In the genomic region with DNA sequence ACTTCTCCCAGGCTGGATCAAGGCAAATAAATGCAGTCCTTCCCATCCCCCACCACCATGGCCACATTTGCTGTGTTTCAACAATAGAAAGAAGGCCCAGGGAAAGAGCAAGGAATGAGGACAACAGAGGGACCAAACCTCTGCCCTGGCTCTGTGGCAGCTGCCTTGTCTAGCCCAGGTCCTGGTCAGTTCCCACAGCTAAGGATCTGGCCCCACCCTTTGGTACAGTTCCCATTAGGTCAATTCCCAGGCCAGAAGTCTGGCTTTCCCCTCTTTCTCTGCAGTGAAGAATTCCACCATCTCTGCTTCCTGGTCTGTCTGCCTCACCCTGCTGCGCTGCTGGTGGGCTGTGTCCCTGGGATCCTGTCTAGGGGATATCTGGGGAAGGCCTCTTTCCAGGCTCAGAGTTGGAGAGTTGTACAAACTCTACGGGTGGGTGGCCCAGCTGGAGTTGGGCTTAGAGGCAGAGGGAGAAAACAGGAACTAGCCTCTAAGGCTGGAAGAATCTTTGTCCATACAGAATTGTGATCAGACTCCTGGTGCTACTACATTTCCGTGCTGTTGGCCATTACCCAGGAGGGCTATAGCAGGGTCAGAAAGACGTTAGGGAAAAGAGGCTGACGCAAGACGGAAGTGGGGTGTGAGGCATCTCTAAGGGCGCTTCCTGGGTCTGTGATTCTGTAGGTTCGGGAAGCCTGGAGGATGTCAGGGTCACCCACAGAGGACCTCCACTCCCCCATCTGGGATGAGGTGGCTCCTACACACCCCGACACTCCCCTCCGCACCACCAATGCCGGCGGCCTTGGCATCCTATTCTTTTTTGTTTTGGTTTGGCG, we compare ENCODE assay signal across 8 cellular contexts. TPM values are rescaled to one million over a fixed set of nuclear protein-coding genes. Genes with fewer than 3 reads are reported as not detected.
A peak's percentile ranks its signal among the peaks of the same experiment; 100 is the strongest.
DNase-seq lines count a peak whose midpoint lies in the region; ATAC-seq, FAIRE-seq and TF ChIP-seq lines count a peak whose summit lies in the region.

No MANE protein-coding gene starts in this region.

- peak overlapping the region; percentile 97 for H3K4me2 ChIP-seq in K562 (ENCODE audit: insufficient read depth, low read length)

- WGBS in K562 (ENCODE audit: insufficient coverage, low coverage, missing lambda C conversion rate) = 52% methylated on average over 13 of the region's 13 CpGs

- TF ChIP-seq EP300 in K562 (IDR thresholded peaks at IDR 0.05; ENCODE audit: low read length) = no peak

- peak overlapping the region; percentile 30; the same call in 1 of the 2 replicates for H3K4me3 ChIP-seq in BJ (ENCODE audit: low read depth, low read length)
- H3K4me3 ChIP-seq in Jurkat, Clone E6-1 (ENCODE audit: low read length) = peak overlapping the region; percentile 97; the same call in 1 of the 2 replicates
- peak overlapping the region; percentile 71 for H3K4me3 ChIP-seq in K562
- peak overlapping the region; percentile 57 to 99 for H3K4me3 ChIP-seq in stomach smooth muscle (ENCODE audit: low read length in 2 of 2)

- peak overlapping the region; percentile 97 for H2AFZ ChIP-seq in K562 (ENCODE audit: low read depth, low read length)

- TF ChIP-seq POLR2A in K562 (conservative IDR thresholded peaks at IDR 0.05) = no peak

- H3K36me3 ChIP-seq in BJ (ENCODE audit: control insufficient read depth, insufficient read depth, low read length) (peaks cover 3% of the 10 kb centered on the region; the same call in 1 of the 2 replicates), K562 (ENCODE audit: control insufficient read depth, insufficient read depth, low read length) (peaks cover 28% of the 10 kb centered on the region), stomach smooth muscle (ENCODE audit: control insufficient read depth in 2 of 2, insufficient read depth in 2 of 2, low read length in 2 of 2) (peaks cover 0 to 6% of the 10 kb centered on the region in 2 donors)

- peak; percentile 42 for FAIRE-seq in K562 (lab: Jason Lieb, UNC)

- H3K9ac ChIP-seq in K562 (ENCODE audit: insufficient read depth in 1 of 2, low read depth in 2 of 2, low read length in 2 of 2) (peak overlapping the region; percentile 83 to 92; a peak in 3 of 4 replicates), stomach smooth muscle (ENCODE audit: low read length in 2 of 2) (peak overlapping the region; percentile 96 to 98)

- TF ChIP-seq RAD21 in K562 (CRISPR knock-in tag; conservative IDR thresholded peaks at IDR 0.05 in 1 of 2, IDR thresholded peaks at IDR 0.05 in 1 of 2) = no peak

- no peaks in the 10 kb centered on the region for H3K9me1 ChIP-seq in K562 (ENCODE audit: control insufficient read depth, insufficient read depth, low read length)

- H4K20me1 ChIP-seq in K562 (replicated peaks; ENCODE audit: control insufficient read depth, insufficient read depth, low read length) = no peaks in the 10 kb centered on the region

- TF ChIP-seq CTCF in BJ (IDR thresholded peaks at IDR 0.05; ENCODE audit: insufficient read depth, low read depth, low read length) (no peak), K562 (IDR thresholded peaks at IDR 0.05 in 2 of 3, conservative IDR thresholded peaks at IDR 0.05 in 1 of 3; ENCODE audit: insufficient read depth in 2 of 3, low read depth in 1 of 3, low read length in 3 of 3) (no peak)

- BruUV-seq in K562 (replicated peaks; lab: Mats Ljungman, UMichigan) = no TSS peak

- CTCF ChIA-PET in BJ (lab: Yijun Ruan, JAX) = interaction anchor here (0.7 to 13.8 kb wide), 8 partner anchors 8 to 186 kb away, joined by 3 to 159 read pairs (median 8); partner anchors contain the start of genes APOA2 and TOMM40L
- CTCF ChIA-PET in K562 (lab: Yijun Ruan, JAX; ENCODE audit: low intra/inter-chr PET ratio) = no interaction called here

- peaks cover 27% of the 10 kb centered on the region for H3K79me2 ChIP-seq in K562 (ENCODE audit: control insufficient read depth, insufficient read depth, low read length)

- peak overlapping the region; percentile 99 for H3K27ac ChIP-seq in K562 (ENCODE audit: extremely low read depth, low read depth, low read length)
- peak overlapping the region; percentile 99 for H3K27ac ChIP-seq in stomach smooth muscle (ENCODE audit: low read length)

- intact Hi-C loops in K562 (cut with micrococcal nuclease) (loop anchor here (5.0 kb wide), 1 partner anchor 106 kb away; the partner anchor contains the start of gene MPZ), left colon (cut with DNase I, micrococcal nuclease) (no loop called here)

- H3K4me1 ChIP-seq in K562 (replicated peaks in 1 of 2; ENCODE audit: control insufficient read depth in 2 of 2, insufficient read depth in 2 of 2, low read length in 2 of 2) (peaks cover 57 to 68% of the 10 kb centered on the region in 2 experiments), stomach smooth muscle (ENCODE audit: control insufficient read depth, insufficient read depth, low read length) (peaks cover 66% of the 10 kb centered on the region)

- H3K9me3 ChIP-seq in K562 (replicated peaks; ENCODE audit: control insufficient read depth, insufficient read depth, low read depth, low read length) (no peaks in the 10 kb centered on the region), stomach smooth muscle (ENCODE audit: control insufficient read depth in 2 of 2, low read length in 2 of 2) (no peaks in the 10 kb centered on the region)

- in situ Hi-C loops in K562 (cut with MboI) = no loop called here

- peak; percentile 13 for ATAC-seq in K562
- ATAC-seq in left colon = no peak
- no peak for ATAC-seq in HG03025 (IDR thresholded peaks at IDR 0.05; ENCODE audit: low FRiP score, unreplicated experiment)
- no peak for ATAC-seq in GM21367 (IDR thresholded peaks at IDR 0.05; ENCODE audit: unreplicated experiment)

- POLR2A ChIA-PET in BJ (lab: Charles Lee) = interaction anchor here (0.5 to 1.2 kb wide), 5 partner anchors 12 to 121 kb away, joined by 3 to 4 read pairs (median 3); partner anchors contain the start of gene DEDD
- POLR2A ChIA-PET in K562 (lab: Yijun Ruan, JAX) = interaction anchor here (0.6 to 1.9 kb wide), 9 partner anchors 10 to 1290 kb away, joined by 3 to 9 read pairs (median 4); partner anchors contain the start of genes B4GALT3 and TOMM40L

- DNase-seq in BJ (ENCODE audit: low read depth) (no peak), K562 (ENCODE audit: extremely low read depth in 1 of 4, low spot score in 3 of 4) (peak in 2 of 4 experiments; percentile 38 to 47), left colon (peak; percentile 46 to 55), NCI-H345 treated with DMSO at 0.1 percent for 48 hours (lab: John Stamatoyannopoulos, UW; ENCODE audit: unreplicated experiment) (no peak)
- no peak for DNase-seq in Jurkat, Clone E6-1 (ENCODE audit: low read depth, low spot score)

- H3K27me3 ChIP-seq in BJ (ENCODE audit: control insufficient read depth, insufficient read depth, low read length) (no peaks in the 10 kb centered on the region), K562 (ENCODE audit: control insufficient read depth in 2 of 2, insufficient read depth in 2 of 2, low read length in 2 of 2) (no peaks in the 10 kb centered on the region), stomach smooth muscle (ENCODE audit: control insufficient read depth in 1 of 2, insufficient read depth in 2 of 2, low read length in 2 of 2) (no peaks in the 10 kb centered on the region)

RNA-seq across cellular contexts. Expression of gene NDUFS2, which starts 1.0 kb away (rescaled TPM):
- polyA plus RNA-seq in BJ (2011; rRNA removed) (129 TPM in 2 replicates), K562 (2011; rRNA removed) (174 and 176 TPM in 2 replicates), K562 (2014; fragmentation: Illumina TruSeq; extraction: Trizol) (140 and 141 TPM in 2 replicates), K562 (2014; fragmentation: Nextera tagmentation; extraction: Ambion mirVana) (100 to 1,000 TPM in 1 of 2 experiments, 10 to 100 TPM in 1; 70.0 to 115 TPM), K562 (2014; rRNA removed) (172 and 181 TPM in 2 replicates)
- polyA minus RNA-seq in BJ (2011; rRNA and poly(A)+ RNA removed) = 91.0 and 163 TPM in 2 replicates
- 201 TPM for polyA plus RNA-seq in Jurkat, Clone E6-1 (2012; ENCODE audit: insufficient read depth, insufficient read length)
- total RNA-seq in K562 (2011; cell fraction: chromatin; rRNA removed; ENCODE audit: low replicate concordance) = 139 and 181 TPM in 2 replicates
- 123 and 138 TPM in 2 replicates for total RNA-seq in K562 (2011; cell fraction: nucleolus; rRNA removed)
- 118 and 147 TPM in 2 replicates for total RNA-seq in K562 (2011; cell fraction: nucleoplasm; rRNA removed)
- total RNA-seq in K562 (2014; rRNA removed) (158 and 175 TPM in 2 replicates), K562 (2014; rRNA removed; fragmentation: Illumina TruSeq; extraction: Trizol) (106 and 109 TPM in 2 replicates), K562 (2015; rRNA removed; fragmentation: Illumina TruSeq; extraction: Trizol) (147 TPM in 2 replicates), K562 (2021) (86.7 and 87.5 TPM in 2 replicates), left colon (100 to 1,000 TPM; 154 to 188 TPM)
- 141 and 175 TPM in 2 replicates for polyA plus RNA-seq in K562 (2011; cell fraction: cytosol; rRNA removed)
- 131 and 205 TPM in 2 replicates for polyA plus RNA-seq in K562 (2011; cell fraction: nucleus; rRNA removed)
- 110 and 131 TPM in 2 replicates for polyA plus RNA-seq in K562 (2012)
- polyA minus RNA-seq in K562 (2011; rRNA and poly(A)+ RNA removed) = 175 and 239 TPM in 2 replicates
- 73.7 and 96.6 TPM in 2 replicates for polyA minus RNA-seq in K562 (2011; cell fraction: cytosol; rRNA and poly(A)+ RNA removed)
- polyA minus RNA-seq in K562 (2011; cell fraction: nucleus; rRNA and poly(A)+ RNA removed) = 55.5 and 93.4 TPM in 2 replicates

RNA-seq across cellular contexts. Expression of gene ADAMTS4, which starts 2.4 kb away (rescaled TPM):
- polyA plus RNA-seq in BJ (2011; rRNA removed) = 0.99 and 1.3 TPM in 2 replicates
- 4.1 and 4.2 TPM in 2 replicates for polyA minus RNA-seq in BJ (2011; rRNA and poly(A)+ RNA removed)
- not detected for polyA plus RNA-seq in Jurkat, Clone E6-1 (2012; ENCODE audit: insufficient read depth, insufficient read length)
- total RNA-seq in K562 (2011; cell fraction: chromatin; rRNA removed; ENCODE audit: low replicate concordance) = 2.7 and 5.1 TPM in 2 replicates
- total RNA-seq in K562 (2011; cell fraction: nucleolus; rRNA removed) = 2.5 and 5.8 TPM in 2 replicates
- 1.9 and 2.9 TPM in 2 replicates for total RNA-seq in K562 (2011; cell fraction: nucleoplasm; rRNA removed)
- 0.41 and 1.1 TPM in 2 replicates for total RNA-seq in K562 (2014; rRNA removed)
- total RNA-seq in K562 (2014; rRNA removed; fragmentation: Illumina TruSeq; extraction: Trizol) = 0.29 and 0.32 TPM in 2 replicates
- total RNA-seq in K562 (2015; rRNA removed; fragmentation: Illumina TruSeq; extraction: Trizol) = 0.18 and 0.41 TPM in 2 replicates
- total RNA-seq in K562 (2021) = 1.5 and 3.7 TPM in 2 replicates
- polyA plus RNA-seq in K562 (2011; rRNA removed) = 0.27 and 0.45 TPM in 2 replicates
- 0.24 and 0.57 TPM in 2 replicates for polyA plus RNA-seq in K562 (2011; cell fraction: cytosol; rRNA removed)
- polyA plus RNA-seq in K562 (2011; cell fraction: nucleus; rRNA removed) = 0.39 and 0.98 TPM in 2 replicates
- polyA plus RNA-seq in K562 (2012) = 0.76 and 0.78 TPM in 2 replicates
- 0.52 and 1.6 TPM in 2 replicates for polyA plus RNA-seq in K562 (2014; fragmentation: Illumina TruSeq; extraction: Trizol)
- under 1 TPM; 0.07 to 0.13 TPM for polyA plus RNA-seq in K562 (2014; fragmentation: Nextera tagmentation; extraction: Ambion mirVana)
- 0.58 and 0.85 TPM in 2 replicates for polyA plus RNA-seq in K562 (2014; rRNA removed)
- 0.12 and 0.95 TPM in 2 replicates for polyA minus RNA-seq in K562 (2011; rRNA and poly(A)+ RNA removed)
- polyA minus RNA-seq in K562 (2011; cell fraction: cytosol; rRNA and poly(A)+ RNA removed) = 2.6 TPM in 1 of 2 replicates, not detected in the other
- polyA minus RNA-seq in K562 (2011; cell fraction: nucleus; rRNA and poly(A)+ RNA removed) = 1.1 and 1.9 TPM in 2 replicates
- total RNA-seq in left colon = 1 to 10 TPM; 1.0 to 3.3 TPM

RNA-seq across cellular contexts. Expression of gene FCER1G, which starts 13.9 kb away (rescaled TPM):
- polyA plus RNA-seq in BJ (2011; rRNA removed) (0.38 and 0.47 TPM in 2 replicates), K562 (2011; rRNA removed) (0.15 and 0.24 TPM in 2 replicates), K562 (2014; fragmentation: Illumina TruSeq; extraction: Trizol) (0.30 TPM in 1 of 2 replicates, not detected in the other), K562 (2014; fragmentation: Nextera tagmentation; extraction: Ambion mirVana) (under 1 TPM; 0.31 to 0.46 TPM), K562 (2014; rRNA removed) (0.27 and 0.47 TPM in 2 replicates)
- 0.77 TPM in 1 of 2 replicates, not detected in the other for polyA minus RNA-seq in BJ (2011; rRNA and poly(A)+ RNA removed)
- 3.6 TPM for polyA plus RNA-seq in Jurkat, Clone E6-1 (2012; ENCODE audit: insufficient read depth, insufficient read length)
- total RNA-seq in K562 (2011; cell fraction: chromatin; rRNA removed; ENCODE audit: low replicate concordance) = 0.95 TPM in 1 of 2 replicates, not detected in the other
- not detected in 2 replicates for total RNA-seq in K562 (2011; cell fraction: nucleolus; rRNA removed)
- not detected in 2 replicates for total RNA-seq in K562 (2011; cell fraction: nucleoplasm; rRNA removed)
- total RNA-seq in K562 (2014; rRNA removed) (0.29 TPM in 1 of 2 replicates, not detected in the other), K562 (2014; rRNA removed; fragmentation: Illumina TruSeq; extraction: Trizol) (not detected in 2 replicates), K562 (2015; rRNA removed; fragmentation: Illumina TruSeq; extraction: Trizol) (0.69 and 0.98 TPM in 2 replicates), K562 (2021) (0.31 TPM in 1 of 2 replicates, not detected in the other), left colon (10 to 100 TPM in 1 of 2 donors, 1 to 10 TPM in 1; 5.6 to 23.3 TPM)
- 0.24 and 0.32 TPM in 2 replicates for polyA plus RNA-seq in K562 (2011; cell fraction: cytosol; rRNA removed)
- 0.55 and 1.3 TPM in 2 replicates for polyA plus RNA-seq in K562 (2011; cell fraction: nucleus; rRNA removed)
- polyA plus RNA-seq in K562 (2012) = 1.7 and 9.0 TPM in 2 replicates
- 0.46 TPM in 1 of 2 replicates, not detected in the other for polyA minus RNA-seq in K562 (2011; rRNA and poly(A)+ RNA removed)
- not detected in 2 replicates for polyA minus RNA-seq in K562 (2011; cell fraction: cytosol; rRNA and poly(A)+ RNA removed)
- not detected in 2 replicates for polyA minus RNA-seq in K562 (2011; cell fraction: nucleus; rRNA and poly(A)+ RNA removed)

RNA-seq across cellular contexts. Expression of gene APOA2, which starts 22.2 kb away (rescaled TPM):
- polyA plus RNA-seq in BJ (2011; rRNA removed) = not detected in 2 replicates
- polyA minus RNA-seq in BJ (2011; rRNA and poly(A)+ RNA removed) = not detected in 2 replicates
- polyA plus RNA-seq in Jurkat, Clone E6-1 (2012; ENCODE audit: insufficient read depth, insufficient read length) = not detected
- total RNA-seq in K562 (2011; cell fraction: chromatin; rRNA removed; ENCODE audit: low replicate concordance) = not detected in 2 replicates
- not detected in 2 replicates for total RNA-seq in K562 (2011; cell fraction: nucleolus; rRNA removed)
- 1.2 TPM in 1 of 2 replicates, not detected in the other for total RNA-seq in K562 (2011; cell fraction: nucleoplasm; rRNA removed)
- total RNA-seq in K562 (2014; rRNA removed) = 0.41 TPM in 1 of 2 replicates, not detected in the other
- not detected in 2 replicates for total RNA-seq in K562 (2014; rRNA removed; fragmentation: Illumina TruSeq; extraction: Trizol)
- total RNA-seq in K562 (2015; rRNA removed; fragmentation: Illumina TruSeq; extraction: Trizol) = 0.54 TPM in 1 of 2 replicates, not detected in the other
- total RNA-seq in K562 (2021) = 0.64 and 2.6 TPM in 2 replicates
- polyA plus RNA-seq in K562 (2011; rRNA removed) = 0.50 TPM in 1 of 2 replicates, not detected in the other
- polyA plus RNA-seq in K562 (2011; cell fraction: cytosol; rRNA removed) = 0.50 TPM in 1 of 2 replicates, not detected in the other
- polyA plus RNA-seq in K562 (2011; cell fraction: nucleus; rRNA removed) = not detected in 2 replicates
- 0.27 and 1.2 TPM in 2 replicates for polyA plus RNA-seq in K562 (2012)
- polyA plus RNA-seq in K562 (2014; fragmentation: Illumina TruSeq; extraction: Trizol) = 1.1 TPM in 1 of 2 replicates, not detected in the other
- polyA plus RNA-seq in K562 (2014; fragmentation: Nextera tagmentation; extraction: Ambion mirVana) = 1 to 10 TPM in 1 of 2 experiments, under 1 TPM in 1; 0.93 to 1.6 TPM
- polyA plus RNA-seq in K562 (2014; rRNA removed) = not detected in 2 replicates
- 1.4 TPM in 1 of 2 replicates, not detected in the other for polyA minus RNA-seq in K562 (2011; rRNA and poly(A)+ RNA removed)
- 19.8 TPM in 1 of 2 replicates, not detected in the other for polyA minus RNA-seq in K562 (2011; cell fraction: cytosol; rRNA and poly(A)+ RNA removed)
- polyA minus RNA-seq in K562 (2011; cell fraction: nucleus; rRNA and poly(A)+ RNA removed) = not detected in 2 replicates
- total RNA-seq in left colon = not detected

RNA-seq across cellular contexts. Expression of gene B4GALT3, which starts 23.9 kb away (rescaled TPM):
- polyA plus RNA-seq in BJ (2011; rRNA removed) (24.7 and 39.0 TPM in 2 replicates), K562 (2011; rRNA removed) (31.2 and 48.5 TPM in 2 replicates), K562 (2014; fragmentation: Illumina TruSeq; extraction: Trizol) (82.0 and 85.4 TPM in 2 replicates), K562 (2014; fragmentation: Nextera tagmentation; extraction: Ambion mirVana) (100 to 1,000 TPM in 1 of 2 experiments, 10 to 100 TPM in 1; 46.1 to 103 TPM), K562 (2014; rRNA removed) (50.7 and 66.4 TPM in 2 replicates)
- 14.4 and 18.5 TPM in 2 replicates for polyA minus RNA-seq in BJ (2011; rRNA and poly(A)+ RNA removed)
- 51.5 TPM for polyA plus RNA-seq in Jurkat, Clone E6-1 (2012; ENCODE audit: insufficient read depth, insufficient read length)
- total RNA-seq in K562 (2011; cell fraction: chromatin; rRNA removed; ENCODE audit: low replicate concordance) = 57.0 and 113 TPM in 2 replicates
- total RNA-seq in K562 (2011; cell fraction: nucleolus; rRNA removed) = 102 and 112 TPM in 2 replicates
- 89.3 and 101 TPM in 2 replicates for total RNA-seq in K562 (2011; cell fraction: nucleoplasm; rRNA removed)
- total RNA-seq in K562 (2014; rRNA removed) (37.1 and 68.3 TPM in 2 replicates), K562 (2014; rRNA removed; fragmentation: Illumina TruSeq; extraction: Trizol) (32.0 TPM in 2 replicates), K562 (2015; rRNA removed; fragmentation: Illumina TruSeq; extraction: Trizol) (38.0 and 41.2 TPM in 2 replicates), K562 (2021) (57.6 and 59.9 TPM in 2 replicates), left colon (10 to 100 TPM; 29.7 TPM)
- polyA plus RNA-seq in K562 (2011; cell fraction: cytosol; rRNA removed) = 49.7 and 72.8 TPM in 2 replicates
- polyA plus RNA-seq in K562 (2011; cell fraction: nucleus; rRNA removed) = 118 and 168 TPM in 2 replicates
- polyA plus RNA-seq in K562 (2012) = 52.6 and 67.1 TPM in 2 replicates
- 15.4 and 16.3 TPM in 2 replicates for polyA minus RNA-seq in K562 (2011; rRNA and poly(A)+ RNA removed)
- polyA minus RNA-seq in K562 (2011; cell fraction: cytosol; rRNA and poly(A)+ RNA removed) = 25.1 and 26.1 TPM in 2 replicates
- 21.9 and 28.3 TPM in 2 replicates for polyA minus RNA-seq in K562 (2011; cell fraction: nucleus; rRNA and poly(A)+ RNA removed)

Comparison
In these comparisons a context has a peak if more than half of its experiments do, and no peak if none do; other contexts are left out.
1. DNase-seq: peak in left colon (2 of 2); none in BJ (single experiment), Jurkat, Clone E6-1 (single experiment) and NCI-H345 treated with DMSO at 0.1 percent for 48 hours (single experiment).
2. H3K4me3 ChIP-seq: peak in every context shown above with its lines; median percentile 97 in Jurkat, Clone E6-1; 78 in stomach smooth muscle; 71 in K562; 30 in BJ.